29 cellular contexts compared by ENCODE assay signal in the genomic region with DNA sequence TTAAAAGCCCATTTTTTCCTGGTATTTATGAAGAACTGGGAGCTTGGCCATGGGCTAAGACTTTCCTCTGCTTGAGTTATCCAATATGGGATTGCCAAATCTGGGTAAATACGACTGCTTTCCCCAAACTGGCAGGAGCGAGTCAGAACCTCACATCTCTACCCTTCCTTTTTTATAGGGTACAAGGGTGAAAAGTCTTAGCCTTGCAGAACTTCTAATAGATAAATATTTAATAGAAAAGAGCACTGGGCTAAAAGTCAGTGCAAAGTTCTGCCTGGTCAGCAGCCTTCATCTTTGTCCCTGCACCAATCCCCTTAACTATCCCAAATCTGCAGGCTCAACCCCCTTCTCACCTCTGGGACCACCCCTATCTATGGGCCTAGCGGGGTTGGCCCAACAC.
"Had no signal": no experiment of that assay in that cellular context is flagged by ENCODE, and none has a peak within 500 bp of the region (broad histone marks: within the 10 kb centered on the region; RNA-seq: fewer than 3 reads in every experiment).

No MANE protein-coding gene starts in this region.

- ATAC-seq: activated naive CD4-positive, alpha-beta T cell treated with anti-CD3 and anti-CD28 coated beads, Interleukin-2, amount 50 U/mL, for 72 hours; activated T-cell treated with anti-CD3 and anti-CD28 coated beads, Interleukin-2, amount 50 U/mL, for 72 hours; esophagus mucosa; foreskin keratinocyte; gastrocnemius medialis had no signal

- DNase-seq: activated CD4-positive, alpha-beta memory T cell treated with anti-CD3 and anti-CD28 coated beads, Interleukin-2, amount 10 ng/mL, durations not matched to agents 7 days and 5 days; activated CD4-positive, alpha-beta T cell treated with anti-CD3 and anti-CD28 coated beads for 1 hour; activated CD4-positive, alpha-beta T cell treated with anti-CD3 and anti-CD28 coated beads for 4 hours; activated CD4-positive, alpha-beta T cell treated with anti-CD3 and anti-CD28 coated beads, Interleukin-2, amount 10 ng/mL, durations not matched to agents 7 days and 5 days; activated CD4-positive, alpha-beta T cell treated with anti-CD3 and anti-CD28 coated beads, Interleukin-2, amount 50 U/mL, for 4 hours; activated CD8-positive, alpha-beta memory T cell treated with anti-CD3 and anti-CD28 coated beads, Interleukin-2, amount 50 U/mL, for 48 hours; activated gamma-delta T cell; activated naive CD4-positive, alpha-beta T cell; activated naive CD4-positive, alpha-beta T cell treated with anti-CD3 and anti-CD28 coated beads, Interleukin-2, amount 10 ng/mL, durations not matched to agents 7 days and 5 days; activated naive CD8-positive, alpha-beta T cell treated with anti-CD3 and anti-CD28 coated beads, Interleukin-2, amount 10 ng/mL, durations not matched to agents 7 days and 5 days; activated T-cell treated with anti-CD3 and anti-CD28 coated beads for 4 hours; activated T-cell treated with anti-CD3 and anti-CD28 coated beads, Interleukin-2, amount 50 U/mL, for 24 hours; activated T-cell treated with anti-CD3 and anti-CD28 coated beads, Interleukin-2, amount 50 U/mL, for 72 hours; amniotic stem cell; anterior cingulate cortex; brain microvascular endothelial cell; dorsolateral prefrontal cortex; effector memory CD4-positive, alpha-beta T cell; endodermal cell; foreskin keratinocyte; gastrocnemius medialis; glutamatergic neuron; T-helper 1 cell; T-helper 2 cell had no signal

- H3K27me3 Mint-ChIP-seq: dendritic cell treated with granulocyte-macrophage colony-stimulating factor and Interleukin-4, amounts not matched to agents 40 ng/mL and 50 ng/mL, for 4 days had no signal

- H3K36me3 Mint-ChIP-seq: activated naive CD4-positive, alpha-beta T cell treated with anti-CD3 and anti-CD28 coated beads, Interleukin-2, amount 10 ng/mL, durations not matched to agents 7 days and 5 days; activated naive CD4-positive, alpha-beta T cell treated with anti-CD3 and anti-CD28 coated beads, Interleukin-2, amount 50 U/mL, for 72 hours; activated naive CD8-positive, alpha-beta T cell treated with anti-CD3 and anti-CD28 coated beads, Interleukin-2, amount 10 ng/mL, durations not matched to agents 7 days and 5 days had no signal

- H3K4me3 ChIP-seq: coronary artery, dorsolateral prefrontal cortex, gastrocnemius medialis had no signal

- H3K4me3 Mint-ChIP-seq: activated CD4-positive, alpha-beta memory T cell treated with anti-CD3 and anti-CD28 coated beads, Interleukin-2, amount 10 ng/mL, durations not matched to agents 7 days and 5 days; activated CD4-positive, alpha-beta T cell treated with anti-CD3 and anti-CD28 coated beads, Interleukin-2, amount 10 ng/mL, durations not matched to agents 7 days and 5 days; activated naive CD4-positive, alpha-beta T cell treated with anti-CD3 and anti-CD28 coated beads, Interleukin-2, amount 10 ng/mL, durations not matched to agents 7 days and 5 days; activated naive CD8-positive, alpha-beta T cell treated with anti-CD3 and anti-CD28 coated beads, Interleukin-2, amount 10 ng/mL, durations not matched to agents 7 days and 5 days; activated T-cell treated with anti-CD3 and anti-CD28 coated beads, Interleukin-2, amount 50 U/mL, for 24 hours; activated T-cell treated with anti-CD3 and anti-CD28 coated beads, Interleukin-2, amount 50 U/mL, for 72 hours; central memory CD8-positive, alpha-beta T cell; dendritic cell treated with granulocyte-macrophage colony-stimulating factor and Interleukin-4, amounts not matched to agents 40 ng/mL and 50 ng/mL, for 4 days; endodermal cell had no signal

- H3K36me3 ChIP-seq: brain microvascular endothelial cell, gastrocnemius medialis had no signal

- H3K4me1 ChIP-seq: foreskin keratinocyte, gastrocnemius medialis had no signal

- H3K27ac ChIP-seq: brain microvascular endothelial cell, coronary artery, dorsolateral prefrontal cortex, foreskin keratinocyte, gastrocnemius medialis had no signal

- H3K27me3 ChIP-seq: brain microvascular endothelial cell, dorsolateral prefrontal cortex, foreskin keratinocyte, gastrocnemius medialis had no signal

- H3K27ac Mint-ChIP-seq: activated CD4-positive, alpha-beta memory T cell treated with anti-CD3 and anti-CD28 coated beads, Interleukin-2, amount 10 ng/mL, durations not matched to agents 7 days and 5 days; activated CD4-positive, alpha-beta T cell treated with anti-CD3 and anti-CD28 coated beads, Interleukin-2, amount 10 ng/mL, durations not matched to agents 7 days and 5 days; activated naive CD4-positive, alpha-beta T cell treated with anti-CD3 and anti-CD28 coated beads, Interleukin-2, amount 10 ng/mL, durations not matched to agents 7 days and 5 days; activated naive CD4-positive, alpha-beta T cell treated with anti-CD3 and anti-CD28 coated beads, Interleukin-2, amount 50 U/mL, for 72 hours; activated naive CD8-positive, alpha-beta T cell treated with anti-CD3 and anti-CD28 coated beads, Interleukin-2, amount 10 ng/mL, durations not matched to agents 7 days and 5 days; activated T-cell treated with anti-CD3 and anti-CD28 coated beads, Interleukin-2, amount 50 U/mL, for 24 hours; activated T-cell treated with anti-CD3 and anti-CD28 coated beads, Interleukin-2, amount 50 U/mL, for 72 hours; dendritic cell treated with granulocyte-macrophage colony-stimulating factor and Interleukin-4, amounts not matched to agents 40 ng/mL and 50 ng/mL, for 4 days; endodermal cell had no signal

- H3K9me3 ChIP-seq: gastrocnemius medialis had no signal

- H3K4me1 Mint-ChIP-seq: activated CD4-positive, alpha-beta memory T cell treated with anti-CD3 and anti-CD28 coated beads, Interleukin-2, amount 10 ng/mL, durations not matched to agents 7 days and 5 days; central memory CD8-positive, alpha-beta T cell; endodermal cell had no signal

- H3K9me3 Mint-ChIP-seq: activated CD4-positive, alpha-beta memory T cell treated with anti-CD3 and anti-CD28 coated beads, Interleukin-2, amount 10 ng/mL, durations not matched to agents 7 days and 5 days; activated CD4-positive, alpha-beta T cell treated with anti-CD3 and anti-CD28 coated beads, Interleukin-2, amount 10 ng/mL, durations not matched to agents 7 days and 5 days; activated naive CD4-positive, alpha-beta T cell treated with anti-CD3 and anti-CD28 coated beads, Interleukin-2, amount 10 ng/mL, durations not matched to agents 7 days and 5 days; activated naive CD4-positive, alpha-beta T cell treated with anti-CD3 and anti-CD28 coated beads, Interleukin-2, amount 50 U/mL, for 72 hours; activated naive CD8-positive, alpha-beta T cell treated with anti-CD3 and anti-CD28 coated beads, Interleukin-2, amount 10 ng/mL, durations not matched to agents 7 days and 5 days; activated T-cell treated with anti-CD3 and anti-CD28 coated beads, Interleukin-2, amount 50 U/mL, for 24 hours; activated T-cell treated with anti-CD3 and anti-CD28 coated beads, Interleukin-2, amount 50 U/mL, for 72 hours; central memory CD8-positive, alpha-beta T cell; dendritic cell treated with granulocyte-macrophage colony-stimulating factor and Interleukin-4, amounts not matched to agents 40 ng/mL and 50 ng/mL, for 4 days; endodermal cell had no signal
